Comparison of ENCODE assay signal across 12 cellular contexts in the genomic region with DNA sequence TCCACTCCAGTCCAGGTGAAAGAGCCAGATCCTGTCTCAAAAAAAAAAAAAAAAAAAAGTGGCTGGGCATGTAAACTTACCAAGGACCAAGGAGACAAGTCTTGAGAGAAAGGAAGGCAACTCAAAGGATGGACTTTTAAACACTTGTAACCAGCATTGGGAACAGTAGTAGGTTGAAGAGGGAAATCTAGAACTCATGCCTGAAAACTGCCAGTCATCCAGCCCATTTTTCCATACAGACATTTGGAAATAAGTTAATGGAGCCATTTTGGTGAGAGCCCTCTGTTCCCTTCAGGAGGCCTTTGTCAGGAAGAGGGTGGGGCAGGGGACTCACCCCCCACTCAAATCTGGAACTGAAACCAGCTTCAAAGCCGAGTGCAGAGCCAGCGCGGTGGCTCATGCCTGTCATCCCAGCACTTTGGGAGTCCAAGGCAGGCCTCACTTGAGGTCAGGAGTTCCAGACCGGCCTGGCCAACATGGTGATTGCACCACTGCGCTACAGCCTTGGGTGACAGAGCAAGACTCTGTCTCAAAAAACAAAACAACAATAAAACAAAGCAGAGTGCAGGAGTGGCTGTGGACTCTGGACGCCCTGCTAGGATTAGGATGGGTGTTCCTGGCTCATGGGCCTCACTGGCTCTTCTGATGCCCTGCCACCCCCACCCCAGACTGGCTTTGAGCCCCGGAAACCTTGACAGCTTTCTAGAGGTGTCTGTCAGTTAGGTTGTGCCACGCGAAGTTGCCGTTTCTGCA. TPM values are rescaled to one million over a fixed set of nuclear protein-coding genes. Genes with fewer than 3 reads are reported as not detected.
DNase-seq lines count a peak whose midpoint lies in the region; ATAC-seq and TF ChIP-seq lines count a peak whose summit lies in the region.
"Had no signal": no experiment of that assay in that cellular context is flagged by ENCODE, and none has a peak within 500 bp of the region (broad histone marks: within the 10 kb centered on the region; RNA-seq: fewer than 3 reads in every experiment).

No MANE protein-coding gene starts in this region.

- H3K27ac Mint-ChIP-seq in stimulated activated naive CD8-positive, alpha-beta T cell treated with anti-CD3 and anti-CD28 coated beads, Interleukin-15, Interleukin-2, amounts not matched to agents 100 ng/mL and 50 ng/mL, for 24 hours, result peak overlapping the region; percentile 28
- H3K27ac Mint-ChIP-seq: activated naive CD8-positive, alpha-beta T cell treated with anti-CD3 and anti-CD28 coated beads, Interleukin-2, amount 10 ng/mL, durations not matched to agents 7 days and 5 days had no signal

- no peak overlapping the region for H3K4me3 Mint-ChIP-seq in stimulated activated naive CD8-positive, alpha-beta T cell treated with anti-CD3 and anti-CD28 coated beads, Interleukin-15, Interleukin-2, amounts not matched to agents 100 ng/mL and 50 ng/mL, for 24 hours

- H3K9me3 Mint-ChIP-seq in stimulated activated naive CD8-positive, alpha-beta T cell treated with anti-CD3 and anti-CD28 coated beads, Interleukin-15, Interleukin-2, amounts not matched to agents 100 ng/mL and 50 ng/mL, for 24 hours, result no peaks in the 10 kb centered on the region
- H3K9me3 Mint-ChIP-seq: activated naive CD8-positive, alpha-beta T cell treated with anti-CD3 and anti-CD28 coated beads, Interleukin-2, amount 10 ng/mL, durations not matched to agents 7 days and 5 days had no signal

- peaks cover 41% of the 10 kb centered on the region for H3K4me1 Mint-ChIP-seq in stimulated activated naive CD8-positive, alpha-beta T cell treated with anti-CD3 and anti-CD28 coated beads, Interleukin-15, Interleukin-2, amounts not matched to agents 100 ng/mL and 50 ng/mL, for 24 hours (ENCODE audit: low read depth)

- H3K9me2 ChIP-seq in OCI-LY7 (ENCODE audit: insufficient read depth, low read length), result no peaks in the 10 kb centered on the region

- H3K27ac ChIP-seq in OCI-LY7 (ENCODE audit: low read depth, low read length, poor library complexity, severe bottlenecking), result no peak overlapping the region

- DNase-seq in stimulated activated naive CD8-positive, alpha-beta T cell treated with anti-CD3 and anti-CD28 coated beads, Interleukin-15, Interleukin-2, amounts not matched to agents 100 U/mL and 50 U/mL, for 24 hours, result no peak
- peak; percentile 48 for DNase-seq in OCI-LY7 (ENCODE audit: low spot score)
- peak; percentile 69 to 70 for DNase-seq in left colon
- DNase-seq in HUDEP-2 (lab: John Stamatoyannopoulos, UW; ENCODE audit: unreplicated experiment in 76 of 76), result no peak
- no peak for DNase-seq in UCSD-AML1 (lab: John Stamatoyannopoulos, UW; ENCODE audit: unreplicated experiment)
- no peak for DNase-seq in NCI-H1417 treated with DMSO at 0.1 percent for 48 hours (lab: John Stamatoyannopoulos, UW)
- DNase-seq in NCI-H446 treated with DMSO at 0.1 percent for 48 hours (lab: John Stamatoyannopoulos, UW), result no peak
- DNase-seq: activated naive CD8-positive, alpha-beta T cell treated with anti-CD3 and anti-CD28 coated beads, Interleukin-2, amount 10 ng/mL, durations not matched to agents 7 days and 5 days; esophagus squamous epithelium; stimulated activated CD4-positive, alpha-beta T cell treated with anti-CD3 and anti-CD28 coated beads, Interleukin-4, amount 100 ng/mL, for 4 hours had no signal

- POLR2A ChIA-PET in OCI-LY7 (lab: Charles Lee), result no interaction called here

- no TSS peak for BruUV-seq in OCI-LY7 (replicated peaks; lab: Mats Ljungman, UMichigan)

- H3K9me3 ChIP-seq in OCI-LY7 (ENCODE audit: low read length), result no peaks in the 10 kb centered on the region
- H3K9me3 ChIP-seq: esophagus squamous epithelium had no signal

- peak overlapping the region; percentile 89 for H3K4me2 ChIP-seq in OCI-LY7 (ENCODE audit: low read length)

- intact Hi-C loops in OCI-LY7 (cut with micrococcal nuclease; ENCODE audit: unreplicated experiment) (no loop called here), left colon (cut with DNase I, micrococcal nuclease) (no loop called here)

- CTCF ChIA-PET in OCI-LY7 (lab: Charles Lee; ENCODE audit: unreplicated experiment), result no interaction called here

- no peak for TF ChIP-seq CTCF in OCI-LY7 (conservative IDR thresholded peaks at IDR 0.05; ENCODE audit: low read length)

- no peaks in the 10 kb centered on the region for H3K36me3 ChIP-seq in OCI-LY7 (ENCODE audit: insufficient read depth, low read length)
- H3K36me3 ChIP-seq: esophagus squamous epithelium had no signal

- no peaks in the 10 kb centered on the region for H3K27me3 Mint-ChIP-seq in stimulated activated naive CD8-positive, alpha-beta T cell treated with anti-CD3 and anti-CD28 coated beads, Interleukin-15, Interleukin-2, amounts not matched to agents 100 ng/mL and 50 ng/mL, for 24 hours

- no peak overlapping the region for H3K4me3 ChIP-seq in OCI-LY7 (ENCODE audit: low read depth, low read length, poor library complexity, severe bottlenecking)
- H3K4me3 ChIP-seq: lung had no signal

- H3K4me1 ChIP-seq in OCI-LY7 (ENCODE audit: insufficient read depth, low read length, poor library complexity, severe bottlenecking), result peaks cover 41% of the 10 kb centered on the region

- H2AFZ ChIP-seq in OCI-LY7 (ENCODE audit: low read length), result peak overlapping the region; percentile 27; the same call in 1 of the 2 replicates

- peaks cover 22% of the 10 kb centered on the region for H4K20me1 ChIP-seq in OCI-LY7 (ENCODE audit: insufficient read depth, low read length)

- H3K36me3 Mint-ChIP-seq in stimulated activated naive CD8-positive, alpha-beta T cell treated with anti-CD3 and anti-CD28 coated beads, Interleukin-15, Interleukin-2, amounts not matched to agents 100 ng/mL and 50 ng/mL, for 24 hours (ENCODE audit: low read depth), result no peaks in the 10 kb centered on the region

- no peak for ATAC-seq in stimulated activated naive CD8-positive, alpha-beta T cell treated with anti-CD3 and anti-CD28 coated beads, Interleukin-15, Interleukin-2, amounts not matched to agents 100 U/mL and 50 U/mL, for 24 hours
- ATAC-seq in left colon, result peak; percentile 45

- H3K79me2 ChIP-seq in OCI-LY7 (ENCODE audit: insufficient read depth, low read depth, low read length), result peaks cover 30% of the 10 kb centered on the region

RNA-seq across cellular contexts. Expression of gene MLXIP, which starts 1.6 kb away (rescaled TPM):
- total RNA-seq in OCI-LY7 (2014; rRNA removed; shearing (Covaris generic)), result 18.6 and 27.5 TPM in 2 replicates
- total RNA-seq in OCI-LY7 (2022) (44.7 and 59.9 TPM in 2 replicates), left colon (100 to 1,000 TPM; 125 to 175 TPM)

RNA-seq across cellular contexts. Expression of gene BCL7A, which starts 55.2 kb away (rescaled TPM):
- 66.2 and 76.2 TPM in 2 replicates for total RNA-seq in OCI-LY7 (2014; rRNA removed; shearing (Covaris generic))
- total RNA-seq in OCI-LY7 (2022), result 84.7 and 100 TPM in 2 replicates
- total RNA-seq in left colon, result 1 to 10 TPM; 6.5 to 6.7 TPM

Comparison
In these comparisons a context has a peak if more than half of its experiments do, and no peak if none do; other contexts are left out.
1. DNase-seq: peak in OCI-LY7 (single experiment) and left colon (2 of 2); none in stimulated activated naive CD8-positive, alpha-beta T cell treated with anti-CD3 and anti-CD28 coated beads, Interleukin-15, Interleukin-2, amounts not matched to agents 100 U/mL and 50 U/mL, for 24 hours (single experiment), HUDEP-2 (0 of 76), UCSD-AML1 (single experiment), NCI-H1417 treated with DMSO at 0.1 percent for 48 hours (single experiment) and NCI-H446 treated with DMSO at 0.1 percent for 48 hours (single experiment).
2. RNA of gene BCL7A, which starts 55.2 kb away (total RNA-seq): 66.2 to 100 TPM in OCI-LY7; 6.5 to 6.7 TPM in left colon; every median in the first group is over 4 times any median in the second.